ENCODE assay signal across 8 cellular contexts in genomic region chr20:63639093-63639860, GRCh38. TPM values are rescaled to one million over a fixed set of nuclear protein-coding genes. Genes with fewer than 3 reads are reported as not detected.
DNase-seq lines count a peak whose midpoint lies in the region; ATAC-seq and TF ChIP-seq lines count a peak whose summit lies in the region.

No MANE protein-coding gene starts in this region.

- no peaks in the 10 kb centered on the region for H3K9me3 ChIP-seq in right atrium auricular region

- ATAC-seq in stimulated activated memory B cell treated with anti-CD40 and anti-IgM and Interleukin-4, amounts not matched to agents 10 μg/mL and 1 μg/mL and 100 μg/mL, for 72 hours, result peak; percentile 62
- ATAC-seq in HG03521 (IDR thresholded peaks at IDR 0.05; ENCODE audit: unreplicated experiment), result no peak
- ATAC-seq in HG03457 (IDR thresholded peaks at IDR 0.05; ENCODE audit: unreplicated experiment), result no peak

- H3K27me3 ChIP-seq in right atrium auricular region, result no peaks in the 10 kb centered on the region

- H3K27me3 Mint-ChIP-seq in stimulated activated memory B cell treated with anti-CD40 and anti-IgM and Interleukin-4, amounts not matched to agents 10 μg/mL and 1 μg/mL and 100 μg/mL, for 72 hours, result no peaks in the 10 kb centered on the region

- H3K4me1 Mint-ChIP-seq in stimulated activated memory B cell treated with anti-CD40 and anti-IgM and Interleukin-4, amounts not matched to agents 10 μg/mL and 1 μg/mL and 100 μg/mL, for 72 hours, result peaks cover 59% of the 10 kb centered on the region

- DNase-seq in Jurkat, Clone E6-1 (ENCODE audit: low read depth, low spot score), result peak; percentile 75
- DNase-seq in activated CD8-positive, alpha-beta memory T cell treated with anti-CD3 and anti-CD28 coated beads, Interleukin-2, amount 50 U/mL, for 48 hours, result peak; percentile 80
- DNase-seq in right atrium auricular region (ENCODE audit: low spot score), result no peak
- DNase-seq in glomerular visceral epithelial cell (ENCODE audit: extremely low spot score), result no peak
- DNase-seq in COR-L47 (lab: John Stamatoyannopoulos, UW), result no peak

- peak overlapping the region; percentile 91 for H3K4me3 Mint-ChIP-seq in stimulated activated memory B cell treated with anti-CD40 and anti-IgM and Interleukin-4, amounts not matched to agents 10 μg/mL and 1 μg/mL and 100 μg/mL, for 72 hours

- no peaks in the 10 kb centered on the region for H3K9me3 Mint-ChIP-seq in stimulated activated memory B cell treated with anti-CD40 and anti-IgM and Interleukin-4, amounts not matched to agents 10 μg/mL and 1 μg/mL and 100 μg/mL, for 72 hours

- H3K36me3 ChIP-seq in right atrium auricular region, result no peaks in the 10 kb centered on the region

- peak overlapping the region; percentile 62 to 67 for H3K27ac ChIP-seq in right atrium auricular region

- H3K4me1 ChIP-seq in right atrium auricular region, result peaks cover 0 to 23% of the 10 kb centered on the region in 2 donors

- peak overlapping the region; percentile 11; the same call in 1 of the 2 replicates for H3K4me3 ChIP-seq in Jurkat, Clone E6-1 (ENCODE audit: low read length)
- H3K4me3 ChIP-seq in right atrium auricular region, result peak overlapping the region in 1 of 2 donors; percentile 41

- TF ChIP-seq CTCF in right atrium auricular region (IDR thresholded peaks at IDR 0.05), result no peak

- peaks cover 5% of the 10 kb centered on the region for H3K36me3 Mint-ChIP-seq in stimulated activated memory B cell treated with anti-CD40 and anti-IgM and Interleukin-4, amounts not matched to agents 10 μg/mL and 1 μg/mL and 100 μg/mL, for 72 hours

- peak overlapping the region; percentile 94 for H3K27ac Mint-ChIP-seq in stimulated activated memory B cell treated with anti-CD40 and anti-IgM and Interleukin-4, amounts not matched to agents 10 μg/mL and 1 μg/mL and 100 μg/mL, for 72 hours

RNA-seq across cellular contexts. Expression of gene GMEB2, which starts 12.4 kb away (rescaled TPM):
- polyA plus RNA-seq in Jurkat, Clone E6-1 (2012; ENCODE audit: insufficient read depth, insufficient read length), result 13.4 TPM
- 1 to 10 TPM; 5.8 to 9.4 TPM for total RNA-seq in right atrium auricular region

RNA-seq across cellular contexts. Expression of gene STMN3, which starts 13.9 kb away (rescaled TPM):
- 98.7 TPM for polyA plus RNA-seq in Jurkat, Clone E6-1 (2012; ENCODE audit: insufficient read depth, insufficient read length)
- 10 to 100 TPM in 1 of 2 donors, 1 to 10 TPM in 1; 5.7 to 10.1 TPM for total RNA-seq in right atrium auricular region

RNA-seq across cellular contexts. Expression of gene RTEL1, which starts 18.8 kb away (rescaled TPM):
- polyA plus RNA-seq in Jurkat, Clone E6-1 (2012; ENCODE audit: insufficient read depth, insufficient read length), result 22.2 TPM
- total RNA-seq in right atrium auricular region, result 1 to 10 TPM; 4.8 to 9.2 TPM

RNA-seq across cellular contexts. Expression of gene TNFRSF6B, which starts 57.2 kb away (rescaled TPM):
- polyA plus RNA-seq in Jurkat, Clone E6-1 (2012; ENCODE audit: insufficient read depth, insufficient read length), result 4.7 TPM
- 1 to 10 TPM; 1.2 to 3.8 TPM for total RNA-seq in right atrium auricular region

Comparison
In these comparisons a context has a peak if more than half of its experiments do, and no peak if none do; other contexts are left out.
1. DNase-seq: peak in Jurkat, Clone E6-1 (single experiment) and activated CD8-positive, alpha-beta memory T cell treated with anti-CD3 and anti-CD28 coated beads, Interleukin-2, amount 50 U/mL, for 48 hours (single experiment); none in right atrium auricular region (single experiment), glomerular visceral epithelial cell (single experiment) and COR-L47 (single experiment).